ENCODE assay signal across 1 cellular context in genomic region chr2:213455316-213456008, GRCh38.
TF ChIP-seq lines count a peak whose summit lies in the region.

No MANE protein-coding gene starts in this region.

TF ChIP-seq in GM23338, 12 proteins besides CTCF, POLR2A, EP300 and RAD21 (continued from another document):
- TF ChIP-seq ZNF462 (CRISPR knock-in tag; IDR thresholded peaks at IDR 0.05) (no peak), REST (IDR thresholded peaks at IDR 0.05; ENCODE audit: unreplicated experiment) (no peak), ZNF114 (CRISPR knock-in tag; IDR thresholded peaks at IDR 0.05) (no peak), EZH2 (IDR thresholded peaks at IDR 0.05; ENCODE audit: low read depth, unreplicated experiment) (no peak), NANOG (IDR thresholded peaks at IDR 0.05; ENCODE audit: borderline replicate concordance) (no peak), EZH2phosphoT487 (IDR thresholded peaks at IDR 0.05; ENCODE audit: unreplicated experiment) (no peak), CREB1 (CRISPR knock-in tag; IDR thresholded peaks at IDR 0.05; ENCODE audit: low read depth) (no peak), JUNB (IDR thresholded peaks at IDR 0.05; ENCODE audit: unreplicated experiment) (no peak), POLR2AphosphoS5 (IDR thresholded peaks at IDR 0.05; ENCODE audit: low read depth) (no peak)
